Comparison of ENCODE assay signal across 21 cellular contexts in the genomic region with DNA sequence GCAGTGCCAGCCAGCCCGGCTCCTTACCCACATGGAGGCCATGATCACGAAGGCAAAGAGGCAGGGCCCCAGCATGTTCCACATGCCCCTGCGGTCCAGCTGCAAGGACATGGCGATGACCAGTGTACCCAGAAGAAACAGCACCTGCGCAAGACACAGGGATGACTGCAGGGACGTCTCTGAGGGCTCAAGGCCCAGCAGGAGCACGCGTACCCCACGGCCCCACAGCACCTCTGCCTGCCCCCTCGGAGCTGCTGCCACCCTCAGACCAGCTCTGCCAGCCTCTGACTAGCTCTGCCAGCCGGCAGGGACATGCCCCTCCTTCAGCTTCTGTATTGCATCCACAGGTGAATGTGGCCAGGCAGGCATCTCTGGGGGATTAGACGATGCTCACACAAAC.
"Had no signal": no experiment of that assay in that cellular context is flagged by ENCODE, and none has a peak within 500 bp of the region (broad histone marks: within the 10 kb centered on the region; RNA-seq: fewer than 3 reads in every experiment).

No MANE protein-coding gene starts in this region.

- H3K27me3 ChIP-seq: ascending aorta, body of pancreas, MG63 had no signal

- H3K4me3 ChIP-seq: ascending aorta, body of pancreas, MG63 had no signal

- H3K9me3 ChIP-seq: ascending aorta, body of pancreas, MG63 had no signal

- DNase-seq: activated CD4-positive, alpha-beta T cell treated with anti-CD3 and anti-CD28 coated beads for 48 hours; activated CD4-positive, alpha-beta T cell treated with anti-CD3 and anti-CD28 coated beads, Interleukin-2, amount 50 U/mL, for 4 hours; activated CD4-positive, CD25-positive, alpha-beta regulatory T cell treated with anti-CD3 and anti-CD28 coated beads, Interleukin-2, amount 50 U/mL, for 72 hours; activated CD8-positive, alpha-beta T cell treated with anti-CD3 and anti-CD28 coated beads, Interleukin-2, amount 10 ng/mL, durations not matched to agents 7 days and 5 days; activated effector memory CD4-positive, alpha-beta T cell treated with anti-CD3 and anti-CD28 coated beads, Interleukin-2, amount 50 U/mL, for 16 hours; activated naive CD4-positive, alpha-beta T cell treated with Interleukin-2 at 50 U/mL for 16 hours; activated naive CD8-positive, alpha-beta T cell treated with anti-CD3 and anti-CD28 coated beads, Interleukin-2, amount 50 U/mL, for 24 hours; activated T-cell treated with anti-CD3 and anti-CD28 coated beads, Interleukin-2, amount 50 U/mL, for 4 hours; amniotic stem cell; body of pancreas; MG63; MV-4-11; NCI-H1092 treated with DMSO at 0.1 percent for 48 hours; NCI-H1417 treated with DMSO at 0.1 percent for 48 hours; NCI-H1694 treated with DMSO at 0.1 percent for 48 hours; NCI-H2081; NCI-H446; NCI-H748 treated with DMSO at 0.1 percent for 48 hours; RPMI8226; SHP77 treated with DMSO at 0.1 percent for 48 hours had no signal

- H3K27ac ChIP-seq: ascending aorta had no signal
